Comparison of ENCODE assay signal across 9 cellular contexts in the genomic region with DNA sequence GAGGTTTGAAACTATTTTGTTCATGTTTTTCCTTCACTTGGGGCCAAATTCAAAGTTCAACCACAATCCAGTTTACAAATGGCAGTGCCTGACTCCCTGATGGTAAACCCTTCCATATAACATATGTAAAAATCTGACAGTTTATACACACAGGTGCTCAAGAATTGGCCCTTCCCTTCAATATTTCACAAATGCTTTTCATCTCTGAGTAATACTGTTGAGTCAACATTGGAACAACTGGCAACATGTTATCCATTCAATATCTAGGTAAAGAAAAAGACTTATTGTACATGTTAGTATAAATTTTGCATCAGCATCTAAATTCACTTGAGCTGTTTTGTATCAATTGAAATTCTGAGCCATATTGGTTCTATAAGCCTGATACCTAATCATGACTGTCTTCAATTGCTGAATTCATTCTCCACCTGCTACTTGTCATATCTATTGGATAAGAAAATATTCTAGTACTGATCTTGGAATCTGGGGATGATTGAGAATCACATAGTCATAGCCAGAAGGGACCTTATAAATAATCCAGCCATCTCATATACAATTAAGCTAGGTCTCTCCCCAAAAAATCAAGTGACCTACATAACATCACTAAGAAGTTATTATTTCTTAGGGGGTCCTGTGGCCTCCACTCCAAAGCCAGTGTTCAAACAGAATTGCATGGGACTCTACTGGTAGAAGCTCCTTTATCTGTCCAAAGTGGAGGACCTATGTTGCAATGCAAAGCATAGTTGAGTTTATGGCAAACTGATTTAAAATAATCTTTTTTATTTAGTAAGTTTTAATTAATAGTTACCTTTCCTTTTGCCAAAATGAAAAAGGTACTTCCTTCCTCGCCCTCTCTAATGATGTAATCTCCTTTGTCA.
A peak's percentile ranks its signal among the peaks of the same experiment; 100 is the strongest.
DNase-seq lines count a peak whose midpoint lies in the region; ATAC-seq and TF ChIP-seq lines count a peak whose summit lies in the region.
"Had no signal": no experiment of that assay in that cellular context is flagged by ENCODE, and none has a peak within 500 bp of the region (broad histone marks: within the 10 kb centered on the region; RNA-seq: fewer than 3 reads in every experiment).

No MANE protein-coding gene starts in this region.

- no peaks in the 10 kb centered on the region for H3K27me3 Mint-ChIP-seq in T-helper 1 cell treated with Interleukin-12 subunit alpha and Interleukin-12 subunit beta and Interleukin-4 antibody, amounts not matched to agents 30 μg/mL and 1 μg/mL, for 36 hours (ENCODE audit: low read depth)
- peaks cover 5 to 11% of the 10 kb centered on the region in 2 donors for H3K27me3 Mint-ChIP-seq in effector memory CD8-positive, alpha-beta T cell
- peaks cover 2% of the 10 kb centered on the region for H3K27me3 Mint-ChIP-seq in osteocyte (ENCODE audit: unreplicated experiment)

- H3K9me3 Mint-ChIP-seq in T-helper 1 cell treated with Interleukin-12 subunit alpha and Interleukin-12 subunit beta and Interleukin-4 antibody, amounts not matched to agents 30 μg/mL and 1 μg/mL, for 36 hours: peaks cover 3% of the 10 kb centered on the region
- H3K9me3 Mint-ChIP-seq in effector memory CD8-positive, alpha-beta T cell: peaks cover 0 to 1% of the 10 kb centered on the region in 2 donors
- H3K9me3 Mint-ChIP-seq in osteocyte (ENCODE audit: unreplicated experiment): no peaks in the 10 kb centered on the region

- ATAC-seq in effector memory CD8-positive, alpha-beta T cell (replicated peaks): no peak

- intact Hi-C loops in head of caudate nucleus (cut with DNase I): no loop called here

- DNase-seq in T-helper 1 cell: no peak
- DNase-seq in NCI-H1417 treated with DMSO at 0.1 percent for 48 hours (lab: John Stamatoyannopoulos, UW): peak; percentile 3
- no peak for DNase-seq in effector memory CD8-positive, alpha-beta T cell
- DNase-seq in osteocyte (ENCODE audit: extremely low spot score, unreplicated experiment): no peak
- DNase-seq in retina: no peak
- DNase-seq in NCI-H2171 treated with DMSO at 0.1 percent for 48 hours (lab: John Stamatoyannopoulos, UW): no peak
- no peak for DNase-seq in head of caudate nucleus
- DNase-seq: KG1 had no signal

- TF ChIP-seq CTCF in osteocyte (IDR thresholded peaks at IDR 0.05): no peak

- peak overlapping the region; percentile 72 for H3K27ac Mint-ChIP-seq in T-helper 1 cell treated with Interleukin-12 subunit alpha and Interleukin-12 subunit beta and Interleukin-4 antibody, amounts not matched to agents 30 μg/mL and 1 μg/mL, for 36 hours
- H3K27ac Mint-ChIP-seq in effector memory CD8-positive, alpha-beta T cell: peak overlapping the region; percentile 78 to 91
- H3K27ac Mint-ChIP-seq in osteocyte (ENCODE audit: unreplicated experiment): no peak overlapping the region

- peaks cover 3% of the 10 kb centered on the region for H3K4me1 Mint-ChIP-seq in T-helper 1 cell treated with Interleukin-12 subunit alpha and Interleukin-12 subunit beta and Interleukin-4 antibody, amounts not matched to agents 30 μg/mL and 1 μg/mL, for 36 hours (ENCODE audit: low read depth)
- peaks cover 0 to 3% of the 10 kb centered on the region in 2 donors for H3K4me1 Mint-ChIP-seq in effector memory CD8-positive, alpha-beta T cell (ENCODE audit: low read depth in 2 of 2)
- no peaks in the 10 kb centered on the region for H3K4me1 Mint-ChIP-seq in osteocyte (ENCODE audit: unreplicated experiment)

- H3K4me3 Mint-ChIP-seq in T-helper 1 cell treated with Interleukin-12 subunit alpha and Interleukin-12 subunit beta and Interleukin-4 antibody, amounts not matched to agents 30 μg/mL and 1 μg/mL, for 36 hours: peak overlapping the region; percentile 84
- peak overlapping the region; percentile 81 to 88 for H3K4me3 Mint-ChIP-seq in effector memory CD8-positive, alpha-beta T cell
- H3K4me3 Mint-ChIP-seq in osteocyte (ENCODE audit: unreplicated experiment): peak overlapping the region; percentile 68

- H3K36me3 Mint-ChIP-seq in T-helper 1 cell treated with Interleukin-12 subunit alpha and Interleukin-12 subunit beta and Interleukin-4 antibody, amounts not matched to agents 30 μg/mL and 1 μg/mL, for 36 hours (ENCODE audit: low read depth): no peaks in the 10 kb centered on the region
- no peaks in the 10 kb centered on the region for H3K36me3 Mint-ChIP-seq in effector memory CD8-positive, alpha-beta T cell (ENCODE audit: insufficient read depth)
- no peaks in the 10 kb centered on the region for H3K36me3 Mint-ChIP-seq in osteocyte (ENCODE audit: unreplicated experiment)
